ENCODE assay signal across 32 cellular contexts in genomic region chrX:67437821-67438220, GRCh38.
"Had no signal": no experiment of that assay in that cellular context is flagged by ENCODE, and none has a peak within 500 bp of the region (broad histone marks: within the 10 kb centered on the region; RNA-seq: fewer than 3 reads in every experiment).

No MANE protein-coding gene starts in this region.

- H3K4me3 ChIP-seq: adrenal gland, body of pancreas, breast epithelium had no signal

- H3K4me1 ChIP-seq: adrenal gland, body of pancreas, breast epithelium had no signal

- DNase-seq: activated B cell treated with CpG ODN at 0.5 μM for 24 hours; activated CD4-positive, alpha-beta memory T cell treated with anti-CD3 and anti-CD28 coated beads for 36 hours; activated CD4-positive, alpha-beta T cell treated with anti-CD3 and anti-CD28 coated beads for 4 hours; activated CD4-positive, alpha-beta T cell treated with anti-CD3 and anti-CD28 coated beads, Interleukin-2, amount 10 ng/mL, durations not matched to agents 24 days and 14 days; activated CD4-positive, alpha-beta T cell treated with anti-CD3 and anti-CD28 coated beads, Interleukin-2, amount 50 U/mL, for 1 hour; activated CD4-positive, alpha-beta T cell treated with anti-CD3 and anti-CD28 coated beads, Interleukin-2, amount 50 U/mL, for 4 hours; activated CD4-positive, CD25-positive, alpha-beta regulatory T cell treated with anti-CD3 and anti-CD28 coated beads, Interleukin-2, amount 50 U/mL, for 72 hours; activated CD8-positive, alpha-beta memory T cell treated with anti-CD3 and anti-CD28 coated beads, Interleukin-2, amount 50 U/mL, for 4 hours; activated CD8-positive, alpha-beta T cell treated with anti-CD3 and anti-CD28 coated beads for 36 hours; activated effector memory CD4-positive, alpha-beta T cell treated with anti-CD3 and anti-CD28 coated beads, Interleukin-2, amount 50 U/mL, for 16 hours; activated gamma-delta T cell treated with Interleukin-2 at 50 U/mL for 16 hours; activated naive CD4-positive, alpha-beta T cell treated with anti-CD3 and anti-CD28 coated beads, Interleukin-2, amount 10 ng/mL, durations not matched to agents 7 days and 5 days; activated naive CD4-positive, alpha-beta T cell treated with Interleukin-2 at 50 U/mL for 16 hours; activated naive CD8-positive, alpha-beta T cell treated with anti-CD3 and anti-CD28 coated beads for 36 hours; activated T-cell treated with anti-CD3 and anti-CD28 coated beads for 4 hours; activated T-cell treated with anti-CD3 and anti-CD28 coated beads, Interleukin-2, amount 50 U/mL, for 1 hour; activated T-cell treated with anti-CD3 and anti-CD28 coated beads, Interleukin-2, amount 50 U/mL, for 4 hours; activated T-cell treated with anti-CD3 and anti-CD28 coated beads, Interleukin-2, amount 50 U/mL, for 72 hours; adrenal gland; amniotic stem cell; aorta; body of pancreas; brain microvascular endothelial cell; central memory CD4-positive, alpha-beta T cell; T-helper 1 cell; T-helper 2 cell; T-helper 9 cell had no signal

- FAIRE-seq: TTC549 had no signal

- H3K36me3 ChIP-seq: adrenal gland, brain microvascular endothelial cell, breast epithelium had no signal

- H3K9me3 ChIP-seq: adrenal gland, body of pancreas, breast epithelium had no signal

- H3K27me3 ChIP-seq: adrenal gland, body of pancreas, brain microvascular endothelial cell had no signal

- ATAC-seq: activated CD8-positive, alpha-beta T cell treated with anti-CD3 and anti-CD28 coated beads for 36 hours; activated naive CD4-positive, alpha-beta T cell treated with anti-CD3 and anti-CD28 coated beads, Interleukin-2, amount 50 U/mL, for 72 hours; activated T-cell treated with anti-CD3 and anti-CD28 coated beads, Interleukin-2, amount 50 U/mL, for 4 hours; activated T-cell treated with anti-CD3 and anti-CD28 coated beads, Interleukin-2, amount 50 U/mL, for 72 hours; activated T-helper 17 cell treated with anti-CD3 and anti-CD28 coated beads, Interleukin-2, amount 50 U/mL, for 72 hours; body of pancreas had no signal

- H3K27ac ChIP-seq: adrenal gland, body of pancreas, brain microvascular endothelial cell, breast epithelium, VCaP had no signal
